8 cellular contexts compared by ENCODE assay signal in the genomic region with DNA sequence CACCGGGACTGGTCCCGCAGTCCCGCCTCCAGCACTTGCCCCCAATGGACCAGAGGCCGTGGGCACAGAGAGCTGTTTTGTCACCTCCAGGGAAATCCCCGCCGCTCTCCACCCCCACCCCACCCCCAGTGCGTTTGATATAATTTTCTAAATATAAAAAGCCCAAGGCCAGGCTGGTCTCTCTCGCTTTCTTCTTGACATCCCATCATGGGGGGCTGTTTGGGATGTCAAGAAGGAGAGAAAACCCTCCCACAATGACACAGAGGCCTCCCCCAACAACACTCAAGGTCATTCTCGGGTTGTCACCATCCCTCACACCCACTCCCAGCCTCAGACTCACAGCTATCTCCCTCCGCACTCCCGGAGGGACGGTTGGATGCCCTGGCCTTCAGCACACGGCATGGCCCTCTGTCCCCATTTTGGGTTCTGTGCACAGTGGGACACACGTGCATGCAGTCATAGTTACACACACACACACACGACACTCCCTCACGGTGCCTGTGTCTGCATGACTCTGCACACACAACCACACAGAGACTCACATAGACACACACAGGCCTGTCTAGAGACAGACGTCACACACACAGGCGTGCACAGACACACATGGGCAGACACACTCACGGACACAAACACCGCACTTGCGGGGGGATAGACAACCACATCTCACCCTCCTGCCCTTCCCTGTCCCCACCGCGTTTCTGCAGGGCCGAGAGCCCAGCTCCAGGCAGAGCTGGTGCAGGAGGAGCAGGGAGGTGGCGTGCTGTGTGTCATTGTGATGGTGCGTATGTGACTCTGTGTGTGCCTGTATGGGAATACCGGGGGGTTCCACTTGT. TPM values are rescaled to one million over a fixed set of nuclear protein-coding genes. Genes with fewer than 3 reads are reported as not detected.
DNase-seq lines count a peak whose midpoint lies in the region; ATAC-seq and TF ChIP-seq lines count a peak whose summit lies in the region.

No MANE protein-coding gene starts in this region.

- TF ChIP-seq CTCF in GM23338 (conservative IDR thresholded peaks at IDR 0.05; ENCODE audit: low read depth in 2 of 2), result no peak

- H2AFZ ChIP-seq in GM23338, result no peak overlapping the region

- peak overlapping the region; percentile 16; the same call in 2 of the 3 replicates for H3K4me3 Mint-ChIP-seq in GM23338
- peak overlapping the region; percentile 84 for H3K4me3 Mint-ChIP-seq in activated naive CD8-positive, alpha-beta T cell treated with anti-CD3 and anti-CD28 coated beads, Interleukin-2, amount 50 U/mL, for 24 hours
- H3K4me3 Mint-ChIP-seq in immature natural killer cell, result peak overlapping the region; percentile 70 to 90 (median 87)
- H3K4me3 Mint-ChIP-seq in stimulated activated naive CD8-positive, alpha-beta T cell treated with anti-CD3 and anti-CD28 coated beads, Interleukin-15, Interleukin-2, amounts not matched to agents 100 ng/mL and 50 ng/mL, for 24 hours, result peak overlapping the region; percentile 87

- H3K27me3 Mint-ChIP-seq in GM23338 (ENCODE audit: insufficient read depth, low read depth, poor library complexity) (peaks cover 85% of the 10 kb centered on the region), immature natural killer cell (ENCODE audit: low read depth in 3 of 3) (peaks cover 6 to 11% (median 6%) of the 10 kb centered on the region in 3 donors)
- H3K27me3 Mint-ChIP-seq in activated naive CD8-positive, alpha-beta T cell treated with anti-CD3 and anti-CD28 coated beads, Interleukin-2, amount 50 U/mL, for 24 hours, result peaks cover 6% of the 10 kb centered on the region
- H3K27me3 Mint-ChIP-seq in stimulated activated naive CD8-positive, alpha-beta T cell treated with anti-CD3 and anti-CD28 coated beads, Interleukin-15, Interleukin-2, amounts not matched to agents 100 ng/mL and 50 ng/mL, for 24 hours, result no peaks in the 10 kb centered on the region

- no peak for DNase-seq in GM23338 (ENCODE audit: low spot score)
- DNase-seq in activated naive CD8-positive, alpha-beta T cell treated with anti-CD3 and anti-CD28 coated beads, Interleukin-2, amount 50 U/mL, for 24 hours, result no peak
- DNase-seq in immature natural killer cell, result no peak
- no peak for DNase-seq in NCI-H446 (lab: John Stamatoyannopoulos, UW)
- no peak for DNase-seq in activated CD4-positive, alpha-beta T cell treated with anti-CD3 and anti-CD28 coated beads, Interleukin-2, amount 50 U/mL, for 4 hours

- H3K4me3 ChIP-seq in GM23338, result 0 out of 2 replicates have a peak overlapping the region, but pooled peaks have one; percentile 45

- H3K27me3 ChIP-seq in GM23338 (ENCODE audit: insufficient read depth), result peaks cover 94% of the 10 kb centered on the region

- H3K27ac Mint-ChIP-seq in GM23338 (no peak overlapping the region), immature natural killer cell (peak overlapping the region; percentile 23 to 90 (median 60))
- peak overlapping the region; percentile 80 for H3K27ac Mint-ChIP-seq in activated naive CD8-positive, alpha-beta T cell treated with anti-CD3 and anti-CD28 coated beads, Interleukin-2, amount 50 U/mL, for 24 hours
- peak overlapping the region; percentile 77 for H3K27ac Mint-ChIP-seq in stimulated activated naive CD8-positive, alpha-beta T cell treated with anti-CD3 and anti-CD28 coated beads, Interleukin-15, Interleukin-2, amounts not matched to agents 100 ng/mL and 50 ng/mL, for 24 hours

- H3F3A ChIP-seq in GM23338 (replicated peaks; ENCODE audit: low read depth), result peaks cover 9% of the 10 kb centered on the region; the same call in 1 of the 2 replicates

- ATAC-seq in GM23338 (no peak), GM18907 (IDR thresholded peaks at IDR 0.05; ENCODE audit: unreplicated experiment) (no peak), HG03342 (IDR thresholded peaks at IDR 0.05; ENCODE audit: unreplicated experiment) (no peak)
- ATAC-seq in activated naive CD8-positive, alpha-beta T cell treated with anti-CD3 and anti-CD28 coated beads, Interleukin-2, amount 50 U/mL, for 24 hours, result no peak

- H3K4me1 ChIP-seq in GM23338 (ENCODE audit: insufficient read depth), result peaks cover 3% of the 10 kb centered on the region; the same call in 1 of the 2 replicates

- H3K9me3 Mint-ChIP-seq in GM23338 (peaks cover 2% of the 10 kb centered on the region; the same call in 1 of the 3 replicates), immature natural killer cell (no peaks in the 10 kb centered on the region)
- no peaks in the 10 kb centered on the region for H3K9me3 Mint-ChIP-seq in activated naive CD8-positive, alpha-beta T cell treated with anti-CD3 and anti-CD28 coated beads, Interleukin-2, amount 50 U/mL, for 24 hours
- H3K9me3 Mint-ChIP-seq in stimulated activated naive CD8-positive, alpha-beta T cell treated with anti-CD3 and anti-CD28 coated beads, Interleukin-15, Interleukin-2, amounts not matched to agents 100 ng/mL and 50 ng/mL, for 24 hours, result no peaks in the 10 kb centered on the region

- no peaks in the 10 kb centered on the region for H3K36me3 ChIP-seq in GM23338 (ENCODE audit: insufficient read depth)

- no peaks in the 10 kb centered on the region for H3K79me2 ChIP-seq in GM23338 (replicated peaks; ENCODE audit: insufficient read depth)

- peaks cover 24% of the 10 kb centered on the region for H3K4me1 Mint-ChIP-seq in GM23338
- peaks cover 43% of the 10 kb centered on the region for H3K4me1 Mint-ChIP-seq in activated naive CD8-positive, alpha-beta T cell treated with anti-CD3 and anti-CD28 coated beads, Interleukin-2, amount 50 U/mL, for 24 hours
- peaks cover 32 to 44% of the 10 kb centered on the region in 2 donors for H3K4me1 Mint-ChIP-seq in immature natural killer cell
- H3K4me1 Mint-ChIP-seq in stimulated activated naive CD8-positive, alpha-beta T cell treated with anti-CD3 and anti-CD28 coated beads, Interleukin-15, Interleukin-2, amounts not matched to agents 100 ng/mL and 50 ng/mL, for 24 hours (ENCODE audit: low read depth), result peaks cover 42% of the 10 kb centered on the region

- H3K27ac ChIP-seq in GM23338 (ENCODE audit: low read depth), result no peak overlapping the region

- H3K4me2 ChIP-seq in GM23338, result no peak overlapping the region

- peaks cover 19% of the 10 kb centered on the region; the same call in 1 of the 2 replicates for H4K20me1 ChIP-seq in GM23338 (replicated peaks; ENCODE audit: insufficient read depth)

- H3K9me2 ChIP-seq in GM23338 (ENCODE audit: insufficient read depth), result no peaks in the 10 kb centered on the region

- peaks cover 3% of the 10 kb centered on the region; the same call in 1 of the 3 replicates for H3K36me3 Mint-ChIP-seq in GM23338 (ENCODE audit: low read depth)
- no peaks in the 10 kb centered on the region for H3K36me3 Mint-ChIP-seq in activated naive CD8-positive, alpha-beta T cell treated with anti-CD3 and anti-CD28 coated beads, Interleukin-2, amount 50 U/mL, for 24 hours (ENCODE audit: low read depth)
- H3K36me3 Mint-ChIP-seq in immature natural killer cell, result no peaks in the 10 kb centered on the region
- no peaks in the 10 kb centered on the region for H3K36me3 Mint-ChIP-seq in stimulated activated naive CD8-positive, alpha-beta T cell treated with anti-CD3 and anti-CD28 coated beads, Interleukin-15, Interleukin-2, amounts not matched to agents 100 ng/mL and 50 ng/mL, for 24 hours (ENCODE audit: low read depth)

RNA-seq across cellular contexts. Expression of a gene that starts 4.8 kb away (rescaled TPM):
- 0.58 and 1.3 TPM in 2 replicates for total RNA-seq in GM23338 (2014; rRNA removed; shearing (Covaris generic))
- polyA plus RNA-seq in GM23338 (2016; fragmentation: Nextera tagmentation; extraction: Ambion mirVana) (5.3 and 8.2 TPM in 2 replicates), immature natural killer cell (10 to 100 TPM in 1 of 3 donors, 1 to 10 TPM in 1, not detected in 1; 2.8 to 13.3 TPM)

Comparison
In these comparisons a context has a peak if more than half of its experiments do, and no peak if none do; other contexts are left out.
1. H3K4me3 Mint-ChIP-seq: peak in every context shown above with its lines; median percentile 87 in immature natural killer cell; 87 in stimulated activated naive CD8-positive, alpha-beta T cell treated with anti-CD3 and anti-CD28 coated beads, Interleukin-15, Interleukin-2, amounts not matched to agents 100 ng/mL and 50 ng/mL, for 24 hours; 84 in activated naive CD8-positive, alpha-beta T cell treated with anti-CD3 and anti-CD28 coated beads, Interleukin-2, amount 50 U/mL, for 24 hours; 16 in GM23338.